ENCODE assay signal across 1 cellular context in genomic region chr20:56359212-56360132, GRCh38.
TF ChIP-seq lines count a peak whose summit lies in the region.

No MANE protein-coding gene starts in this region.

TF ChIP-seq in GM12878, 131 proteins besides CTCF, POLR2A, EP300 and RAD21:
- TF ChIP-seq RCOR1 (conservative IDR thresholded peaks at IDR 0.05; ENCODE audit: low read depth, low read length) (no peak), HDAC6 (IDR thresholded peaks at IDR 0.05; ENCODE audit: unreplicated experiment) (no peak), POLR2AphosphoS5 (IDR thresholded peaks at IDR 0.05; ENCODE audit: low read length) (no peak), SP1 (IDR thresholded peaks at IDR 0.05; ENCODE audit: low read depth, low read length) (no peak), ZBTB4 (CRISPR knock-in tag; IDR thresholded peaks at IDR 0.05) (no peak), JUND (IDR thresholded peaks at IDR 0.05; ENCODE audit: low read depth, low read length) (no peak), NBN (IDR thresholded peaks at IDR 0.05) (no peak), CEBPB (IDR thresholded peaks at IDR 0.05; ENCODE audit: borderline replicate concordance in 1 of 2, low read depth in 2 of 2, low read length in 2 of 2) (no peak)
